ENCODE assay signal across 9 cellular contexts in the genomic region with DNA sequence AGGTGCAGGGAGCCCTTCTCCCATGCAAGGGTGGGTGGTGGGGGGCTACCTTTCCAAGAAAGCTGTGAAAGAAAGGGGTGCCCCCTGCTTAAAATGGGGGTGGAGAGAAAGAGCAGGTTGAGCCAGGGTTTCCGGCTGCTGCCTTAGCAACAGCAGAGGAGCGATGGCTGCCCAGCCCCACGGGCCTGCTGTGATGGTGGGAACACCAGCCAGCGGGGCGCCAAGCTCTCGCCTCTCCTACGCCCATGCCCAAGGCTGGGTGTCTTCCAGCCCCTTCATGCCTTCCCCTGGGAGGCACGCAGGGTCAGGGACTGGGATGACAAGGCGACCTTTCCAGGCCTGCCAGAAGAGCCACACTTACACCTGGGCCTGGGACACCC. TPM values are rescaled to one million over a fixed set of nuclear protein-coding genes. Genes with fewer than 3 reads are reported as not detected.
DNase-seq lines count a peak whose midpoint lies in the region; ATAC-seq, FAIRE-seq and TF ChIP-seq lines count a peak whose summit lies in the region.
"Had no signal": no experiment of that assay in that cellular context is flagged by ENCODE, and none has a peak within 500 bp of the region (broad histone marks: within the 10 kb centered on the region; RNA-seq: fewer than 3 reads in every experiment).

No MANE protein-coding gene starts in this region.

- peak overlapping the region; percentile 100 for H3K27ac Mint-ChIP-seq in T-helper 17 cell
- H3K27ac Mint-ChIP-seq in stimulated activated memory B cell treated with anti-CD40 and anti-IgM and Interleukin-4, amounts not matched to agents 10 μg/mL and 1 μg/mL and 100 μg/mL, for 72 hours, result peak overlapping the region; percentile 97

- WGBS in esophagus muscularis mucosa, result no CpG with 5 or more reads among the region's 9 CpGs
- WGBS in sigmoid colon, 2 donors, result 66 to 84% methylated on average over 9 of the region's 9 CpGs

- H3K4me3 ChIP-seq in esophagus muscularis mucosa, result peak overlapping the region in 2 of 4 donors; percentile 64 to 83
- H3K4me3 ChIP-seq in sigmoid colon, result no peak overlapping the region

- peaks cover 65% of the 10 kb centered on the region for H3K4me1 Mint-ChIP-seq in T-helper 17 cell
- peaks cover 79% of the 10 kb centered on the region for H3K4me1 Mint-ChIP-seq in stimulated activated memory B cell treated with anti-CD40 and anti-IgM and Interleukin-4, amounts not matched to agents 10 μg/mL and 1 μg/mL and 100 μg/mL, for 72 hours

- no peak for TF ChIP-seq CTCF in esophagus muscularis mucosa (IDR thresholded peaks at IDR 0.05)
- no peak for TF ChIP-seq CTCF in sigmoid colon (IDR thresholded peaks at IDR 0.05)

- TF ChIP-seq EP300 in esophagus muscularis mucosa (IDR thresholded peaks at IDR 0.05) (no peak), sigmoid colon (IDR thresholded peaks at IDR 0.05) (no peak)

- peak overlapping the region; percentile 98 for H3K4me3 Mint-ChIP-seq in T-helper 17 cell
- peak overlapping the region; percentile 85 for H3K4me3 Mint-ChIP-seq in stimulated activated memory B cell treated with anti-CD40 and anti-IgM and Interleukin-4, amounts not matched to agents 10 μg/mL and 1 μg/mL and 100 μg/mL, for 72 hours

- DNase-seq in H54 (ENCODE audit: insufficient read length, low spot score) (peak; percentile 40), T-helper 17 cell (no peak), esophagus muscularis mucosa (ENCODE audit: extremely low spot score) (no peak), sigmoid colon (no peak), NCI-H2171 (lab: John Stamatoyannopoulos, UW) (no peak), NOMO-1 treated with DMSO at 0.1 percent for 48 hours (lab: John Stamatoyannopoulos, UW; ENCODE audit: unreplicated experiment) (no peak)

- no peak for TF ChIP-seq POLR2A in H54 (IDR thresholded peaks at IDR 0.05; ENCODE audit: low read depth, low read length)
- no peak for TF ChIP-seq POLR2A in esophagus muscularis mucosa (IDR thresholded peaks at IDR 0.05; ENCODE audit: low read depth)
- no peak for TF ChIP-seq POLR2A in sigmoid colon (IDR thresholded peaks at IDR 0.05)

- H3K9me3 Mint-ChIP-seq in stimulated activated memory B cell treated with anti-CD40 and anti-IgM and Interleukin-4, amounts not matched to agents 10 μg/mL and 1 μg/mL and 100 μg/mL, for 72 hours, result no peaks in the 10 kb centered on the region

- no peak for FAIRE-seq in H54 (lab: Jason Lieb, UNC)

- intact Hi-C loops in esophagus muscularis mucosa (cut with DNase I), result loop anchor here (5.0 kb wide), 1 partner anchor 48 kb away; no protein-coding TSS in a partner anchor
- intact Hi-C loops in sigmoid colon (cut with DNase I), result loop anchor here (5.0 kb wide), 1 partner anchor 93 kb away; a partner anchor contains a TSS

- ATAC-seq in T-helper 17 cell, result no peak
- ATAC-seq in stimulated activated memory B cell treated with anti-CD40 and anti-IgM and Interleukin-4, amounts not matched to agents 10 μg/mL and 1 μg/mL and 100 μg/mL, for 72 hours, result no peak
- ATAC-seq: esophagus mucosa, SK-N-SH treated with all-trans-retinoic acid at 6 μM for 48 hours had no signal

- H3K36me3 Mint-ChIP-seq in T-helper 17 cell (ENCODE audit: low read depth), result peaks cover 11% of the 10 kb centered on the region
- peaks cover 23% of the 10 kb centered on the region for H3K36me3 Mint-ChIP-seq in stimulated activated memory B cell treated with anti-CD40 and anti-IgM and Interleukin-4, amounts not matched to agents 10 μg/mL and 1 μg/mL and 100 μg/mL, for 72 hours

- H3K27me3 Mint-ChIP-seq in T-helper 17 cell, result no peaks in the 10 kb centered on the region
- no peaks in the 10 kb centered on the region for H3K27me3 Mint-ChIP-seq in stimulated activated memory B cell treated with anti-CD40 and anti-IgM and Interleukin-4, amounts not matched to agents 10 μg/mL and 1 μg/mL and 100 μg/mL, for 72 hours

- H3K9me3 ChIP-seq in T-helper 17 cell (ENCODE audit: control insufficient read depth, low read length, poor library complexity, severe bottlenecking) (no peaks in the 10 kb centered on the region), esophagus muscularis mucosa (no peaks in the 10 kb centered on the region), sigmoid colon (no peaks in the 10 kb centered on the region)

- H3K27ac ChIP-seq in esophagus muscularis mucosa (replicated peaks in 1 of 4), result peak overlapping the region; percentile 17 to 80 (median 48)
- H3K27ac ChIP-seq in sigmoid colon, result peak overlapping the region in 2 of 4 donors; percentile 76 to 79

- H3K36me3 ChIP-seq in esophagus muscularis mucosa (no peaks in the 10 kb centered on the region), sigmoid colon (no peaks in the 10 kb centered on the region)

- H3K27me3 ChIP-seq in esophagus muscularis mucosa, result peaks cover 0 to 43% (median 3%) of the 10 kb centered on the region in 4 donors
- peaks cover 7 to 31% (median 18%) of the 10 kb centered on the region in 3 donors for H3K27me3 ChIP-seq in sigmoid colon

- H3K4me1 ChIP-seq in esophagus muscularis mucosa (peaks cover 65 to 76% (median 71%) of the 10 kb centered on the region in 4 donors), sigmoid colon (peaks cover 0 to 33% (median 23%) of the 10 kb centered on the region in 4 donors)

RNA-seq across cellular contexts. Expression of a gene that starts 3.0 kb away (rescaled TPM):
- total RNA-seq in T-helper 17 cell (100 to 1,000 TPM; 509 to 550 TPM), esophagus muscularis mucosa (10 to 100 TPM; 11.0 to 26.7 (median 19.6) TPM), sigmoid colon (10 to 100 TPM in 3 of 4 donors, 1 to 10 TPM in 1; 8.9 to 12.7 (median 11.0) TPM)
- polyA plus RNA-seq in sigmoid colon, result 10 to 100 TPM in 2 of 3 donors, 1 to 10 TPM in 1; 9.2 to 35.5 (median 10.8) TPM

RNA-seq across cellular contexts. Expression of a gene that starts 37.2 kb away (rescaled TPM):
- under 1 TPM in 1 of 2 donors, not detected in 1; 0.17 TPM for total RNA-seq in T-helper 17 cell
- total RNA-seq in esophagus muscularis mucosa, result not detected
- not detected for total RNA-seq in sigmoid colon
- under 1 TPM in 1 of 3 donors, not detected in 2; 0.07 TPM for polyA plus RNA-seq in sigmoid colon

Comparison
In these comparisons a context has a peak if more than half of its experiments do, and no peak if none do; other contexts are left out.
1. RNA of a gene that starts 3.0 kb away (total RNA-seq): 509 to 550 TPM in T-helper 17 cell; 11.0 to 26.7 TPM in esophagus muscularis mucosa and 8.9 to 12.7 TPM in sigmoid colon; every median in the first group is over 10 times any median in the second.